In the genomic region with DNA sequence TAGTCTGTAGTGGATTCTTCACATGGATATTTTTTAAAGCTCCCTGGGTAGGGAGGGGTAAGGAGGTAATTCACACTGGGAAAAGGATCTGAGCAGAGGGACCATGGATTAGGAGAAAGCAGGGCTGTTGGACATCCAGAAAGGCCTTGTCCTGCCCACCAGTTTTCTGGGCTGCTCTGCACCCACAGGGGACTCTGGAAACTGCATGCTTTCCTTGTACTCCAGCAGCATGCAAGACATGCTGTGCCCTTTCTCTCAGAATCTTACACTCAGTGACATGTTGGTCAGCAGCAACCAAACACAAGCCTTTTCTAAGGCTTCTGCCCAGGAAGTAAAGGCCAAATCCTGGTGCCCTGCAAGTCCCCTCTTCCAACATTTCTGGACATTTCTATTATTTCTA, we compare ENCODE assay signal across 12 cellular contexts. TPM values are rescaled to one million over a fixed set of nuclear protein-coding genes. Genes with fewer than 3 reads are reported as not detected.
DNase-seq lines count a peak whose midpoint lies in the region; ATAC-seq and TF ChIP-seq lines count a peak whose summit lies in the region.
"Had no signal": no experiment of that assay in that cellular context is flagged by ENCODE, and none has a peak within 500 bp of the region (broad histone marks: within the 10 kb centered on the region; RNA-seq: fewer than 3 reads in every experiment).

No MANE protein-coding gene starts in this region.

- no peaks in the 10 kb centered on the region for H3K36me3 Mint-ChIP-seq in activated CD8-positive, alpha-beta memory T cell treated with anti-CD3 and anti-CD28 coated beads, Interleukin-2, amount 10 ng/mL, durations not matched to agents 7 days and 5 days

- H3K4me3 ChIP-seq in GM12864 (ENCODE audit: low read depth, low read length) (no peak overlapping the region), ovary (no peak overlapping the region)

- peak; percentile 41 for TF ChIP-seq CTCF in GM12864 (IDR thresholded peaks at IDR 0.05; ENCODE audit: low read depth, low read length, missing control alignments)
- peak in 1 of 3 donors; percentile 20 for TF ChIP-seq CTCF in ovary (IDR thresholded peaks at IDR 0.05)

- no peak for DNase-seq in GM12864 (ENCODE audit: low read depth)
- peak; percentile 64 for DNase-seq in RPMI7951 (ENCODE audit: low read depth)
- DNase-seq in fibroblast of gingiva (ENCODE audit: low read depth) = peak; percentile 67
- peak; percentile 33 to 53 (median 43) for DNase-seq in ovary
- no peak for DNase-seq in stimulated activated CD4-positive, alpha-beta T cell treated with anti-CD3 and anti-CD28 coated beads, Interleukin-4, amount 100 ng/mL, for 1 hour
- DNase-seq in activated CD8-positive, alpha-beta memory T cell treated with anti-CD3 and anti-CD28 coated beads, Interleukin-2, amount 10 ng/mL, durations not matched to agents 7 days and 5 days = no peak
- DNase-seq in stimulated activated CD4-positive, alpha-beta T cell treated with anti-CD3 and anti-CD28 coated beads, Interleukin-2, amount 100 ng/mL, for 48 hours = no peak
- DNase-seq in stimulated activated CD4-positive, alpha-beta T cell treated with anti-CD3 and anti-CD28 coated beads, Interleukin-4, amount 100 ng/mL, for 4 hours = no peak
- DNase-seq: activated CD8-positive, alpha-beta memory T cell treated with anti-CD3 and anti-CD28 coated beads for 24 hours; NCI-H2081; SHP77 had no signal

- H3K9me3 Mint-ChIP-seq in activated CD8-positive, alpha-beta memory T cell treated with anti-CD3 and anti-CD28 coated beads, Interleukin-2, amount 10 ng/mL, durations not matched to agents 7 days and 5 days (ENCODE audit: low read depth) = no peaks in the 10 kb centered on the region
- H3K9me3 Mint-ChIP-seq: central memory CD8-positive, alpha-beta T cell had no signal

- H3K36me3 ChIP-seq in ovary = no peaks in the 10 kb centered on the region

- peaks cover 4% of the 10 kb centered on the region for H3K4me1 Mint-ChIP-seq in activated CD8-positive, alpha-beta memory T cell treated with anti-CD3 and anti-CD28 coated beads, Interleukin-2, amount 10 ng/mL, durations not matched to agents 7 days and 5 days
- H3K4me1 Mint-ChIP-seq: central memory CD8-positive, alpha-beta T cell had no signal

- H3K27ac ChIP-seq in ovary = no peak overlapping the region

- intact Hi-C loops in ovary (cut with DNase I) = loop anchor here in 3 of 4 donors (10.0 kb wide), 4 partner anchors 113 to 283 kb away; no protein-coding TSS in a partner anchor

- no peak overlapping the region for H3K27ac Mint-ChIP-seq in activated CD8-positive, alpha-beta memory T cell treated with anti-CD3 and anti-CD28 coated beads, Interleukin-2, amount 10 ng/mL, durations not matched to agents 7 days and 5 days

- H3K9me3 ChIP-seq in ovary = no peaks in the 10 kb centered on the region

- no peaks in the 10 kb centered on the region for H3K27me3 ChIP-seq in ovary

- no peak for TF ChIP-seq POLR2A in ovary (IDR thresholded peaks at IDR 0.05)

- ATAC-seq in activated CD8-positive, alpha-beta memory T cell treated with anti-CD3 and anti-CD28 coated beads, Interleukin-2, amount 10 ng/mL, durations not matched to agents 7 days and 5 days = no peak

- CTCF ChIA-PET in activated CD8-positive, alpha-beta memory T cell treated with anti-CD3 and anti-CD28 coated beads, Interleukin-2, amount 10 ng/mL, durations not matched to agents 7 days and 5 days (lab: Charles Lee) = no interaction called here

- TF ChIP-seq EP300 in ovary (IDR thresholded peaks at IDR 0.05) = no peak

- peaks cover 2% of the 10 kb centered on the region for H3K4me1 ChIP-seq in ovary (ENCODE audit: insufficient read depth)

- no peak overlapping the region for H3K4me3 Mint-ChIP-seq in activated CD8-positive, alpha-beta memory T cell treated with anti-CD3 and anti-CD28 coated beads, Interleukin-2, amount 10 ng/mL, durations not matched to agents 7 days and 5 days
- H3K4me3 Mint-ChIP-seq: central memory CD8-positive, alpha-beta T cell had no signal

- H3K27me3 Mint-ChIP-seq in activated CD8-positive, alpha-beta memory T cell treated with anti-CD3 and anti-CD28 coated beads, Interleukin-2, amount 10 ng/mL, durations not matched to agents 7 days and 5 days = peaks cover 56% of the 10 kb centered on the region

RNA-seq across cellular contexts. Expression of gene FBN1, which starts 2.5 kb away (rescaled TPM):
- total RNA-seq in RPMI7951 (2014; rRNA removed; shearing (Covaris generic)) = 194 and 208 TPM in 2 replicates
- total RNA-seq in ovary = 100 to 1,000 TPM in 3 of 7 donors, 10 to 100 TPM in 4; 62.5 to 143 (median 97.4) TPM
- 100 to 1,000 TPM in 1 of 2 donors, 10 to 100 TPM in 1; 82.2 to 159 TPM for polyA plus RNA-seq in ovary
- total RNA-seq in activated CD8-positive, alpha-beta memory T cell treated with anti-CD3 and anti-CD28 coated beads, Interleukin-2, amount 10 ng/mL, durations not matched to agents 7 days and 5 days = 1 to 10 TPM; 1.1 to 1.3 TPM

Comparison
In these comparisons a context has a peak if more than half of its experiments do, and no peak if none do; other contexts are left out.
1. DNase-seq: peak in RPMI7951 (single experiment), fibroblast of gingiva (single experiment) and ovary (5 of 5); none in GM12864 (single experiment), stimulated activated CD4-positive, alpha-beta T cell treated with anti-CD3 and anti-CD28 coated beads, Interleukin-4, amount 100 ng/mL, for 1 hour (single experiment), activated CD8-positive, alpha-beta memory T cell treated with anti-CD3 and anti-CD28 coated beads, Interleukin-2, amount 10 ng/mL, durations not matched to agents 7 days and 5 days (single experiment), stimulated activated CD4-positive, alpha-beta T cell treated with anti-CD3 and anti-CD28 coated beads, Interleukin-2, amount 100 ng/mL, for 48 hours (0 of 2) and stimulated activated CD4-positive, alpha-beta T cell treated with anti-CD3 and anti-CD28 coated beads, Interleukin-4, amount 100 ng/mL, for 4 hours (0 of 2).
2. RNA of gene FBN1, which starts 2.5 kb away (total RNA-seq): 194 to 208 TPM in RPMI7951 and 62.5 to 143 TPM in ovary; 1.1 to 1.3 TPM in activated CD8-positive, alpha-beta memory T cell treated with anti-CD3 and anti-CD28 coated beads, Interleukin-2, amount 10 ng/mL, durations not matched to agents 7 days and 5 days; every median in the first group is over 10 times any median in the second.